Comparison of ENCODE assay signal across 1 cellular context in the genomic region with DNA sequence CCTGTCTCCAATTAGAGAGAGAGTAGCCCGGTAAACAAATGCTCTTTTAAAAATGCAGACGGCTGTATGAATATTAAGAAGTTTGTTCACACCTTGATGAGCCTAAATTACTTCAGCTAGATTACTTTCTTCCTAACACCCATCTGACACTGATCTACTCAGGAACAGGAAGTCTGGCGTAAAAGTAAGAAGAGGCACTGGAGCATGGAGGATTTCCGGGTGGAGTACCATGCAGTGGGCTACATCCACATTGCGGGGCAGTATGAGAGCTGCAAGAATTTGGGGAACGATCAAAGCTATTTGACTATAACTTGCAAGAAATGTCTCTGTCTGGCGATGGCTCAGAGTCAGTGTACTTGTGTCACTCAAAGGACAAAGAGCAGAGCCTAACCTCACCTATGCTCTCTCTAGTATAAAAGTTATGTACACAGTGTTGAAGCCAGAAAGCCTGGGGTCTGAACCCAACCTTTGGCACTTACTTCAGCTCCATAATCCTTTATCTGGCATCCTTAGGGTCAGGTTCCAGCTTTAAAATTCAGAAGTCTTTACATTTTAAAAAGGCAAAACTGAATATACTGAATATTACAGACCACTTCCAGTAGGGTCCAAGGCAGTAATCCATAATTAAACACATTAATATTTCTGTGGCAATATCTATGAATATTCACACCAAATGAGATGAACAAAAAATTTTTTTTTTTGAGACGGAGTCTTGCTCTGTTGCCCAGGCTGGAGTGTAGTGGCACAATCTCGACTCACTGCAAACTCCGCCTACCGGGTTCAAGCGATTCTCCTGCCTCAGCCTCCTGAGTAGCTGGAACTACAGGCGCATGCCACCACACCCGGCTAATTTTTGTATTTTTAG.
A peak's percentile ranks its signal among the peaks of the same experiment; 100 is the strongest.
TF ChIP-seq lines count a peak whose summit lies in the region.

No MANE protein-coding gene starts in this region.

TF ChIP-seq in HepG2, 621 proteins besides CTCF, POLR2A, EP300 and RAD21 (continued from another document and continues in another):
- TF ChIP-seq, protein P1, sequence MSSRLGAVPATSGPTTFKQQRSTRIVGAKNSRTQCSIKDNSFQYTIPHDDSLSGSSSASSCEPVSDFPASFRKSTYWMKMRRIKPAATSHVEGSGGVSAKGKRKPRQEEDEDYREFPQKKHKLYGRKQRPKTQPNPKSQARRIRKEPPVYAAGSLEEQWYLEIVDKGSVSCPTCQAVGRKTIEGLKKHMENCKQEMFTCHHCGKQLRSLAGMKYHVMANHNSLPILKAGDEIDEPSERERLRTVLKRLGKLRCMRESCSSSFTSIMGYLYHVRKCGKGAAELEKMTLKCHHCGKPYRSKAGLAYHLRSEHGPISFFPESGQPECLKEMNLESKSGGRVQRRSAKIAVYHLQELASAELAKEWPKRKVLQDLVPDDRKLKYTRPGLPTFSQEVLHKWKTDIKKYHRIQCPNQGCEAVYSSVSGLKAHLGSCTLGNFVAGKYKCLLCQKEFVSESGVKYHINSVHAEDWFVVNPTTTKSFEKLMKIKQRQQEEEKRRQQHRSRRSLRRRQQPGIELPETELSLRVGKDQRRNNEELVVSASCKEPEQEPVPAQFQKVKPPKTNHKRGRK (CRISPR knock-in tag; IDR thresholded peaks at IDR 0.05): no peak
- TF ChIP-seq SAFB2 (CRISPR knock-in tag; IDR thresholded peaks at IDR 0.05; ENCODE audit: borderline replicate concordance, low read depth) (no peak), ZFP1 (CRISPR knock-in tag; IDR thresholded peaks at IDR 0.05) (no peak), BORCS8-MEF2B (CRISPR knock-in tag; IDR thresholded peaks at IDR 0.05) (no peak), YY1 (IDR thresholded peaks at IDR 0.05; ENCODE audit: insufficient read depth, insufficient replicate concordance, low read depth, low read length) (no peak), MBNL3 (CRISPR knock-in tag; conservative IDR thresholded peaks at IDR 0.05) (no peak), HDAC1 (CRISPR knock-in tag; IDR thresholded peaks at IDR 0.05) (no peak), NR3C1 (CRISPR knock-in tag; IDR thresholded peaks at IDR 0.05) (no peak), ZNF7 (CRISPR knock-in tag; IDR thresholded peaks at IDR 0.05) (no peak), YEATS4 (CRISPR knock-in tag; IDR thresholded peaks at IDR 0.05; ENCODE audit: borderline replicate concordance) (no peak), ZNF343 (CRISPR knock-in tag; IDR thresholded peaks at IDR 0.05) (no peak), RARG (CRISPR knock-in tag; IDR thresholded peaks at IDR 0.05; ENCODE audit: low read depth) (no peak), SP1 (IDR thresholded peaks at IDR 0.05) (no peak), SP1 (CRISPR knock-in tag; IDR thresholded peaks at IDR 0.05) (no peak), ZC3H13 (CRISPR knock-in tag; IDR thresholded peaks at IDR 0.05) (no peak), TOE1 (CRISPR knock-in tag; IDR thresholded peaks at IDR 0.05) (no peak), ZNF326 (CRISPR knock-in tag; IDR thresholded peaks at IDR 0.05; ENCODE audit: borderline replicate concordance) (no peak)
- TF ChIP-seq, protein P2, sequence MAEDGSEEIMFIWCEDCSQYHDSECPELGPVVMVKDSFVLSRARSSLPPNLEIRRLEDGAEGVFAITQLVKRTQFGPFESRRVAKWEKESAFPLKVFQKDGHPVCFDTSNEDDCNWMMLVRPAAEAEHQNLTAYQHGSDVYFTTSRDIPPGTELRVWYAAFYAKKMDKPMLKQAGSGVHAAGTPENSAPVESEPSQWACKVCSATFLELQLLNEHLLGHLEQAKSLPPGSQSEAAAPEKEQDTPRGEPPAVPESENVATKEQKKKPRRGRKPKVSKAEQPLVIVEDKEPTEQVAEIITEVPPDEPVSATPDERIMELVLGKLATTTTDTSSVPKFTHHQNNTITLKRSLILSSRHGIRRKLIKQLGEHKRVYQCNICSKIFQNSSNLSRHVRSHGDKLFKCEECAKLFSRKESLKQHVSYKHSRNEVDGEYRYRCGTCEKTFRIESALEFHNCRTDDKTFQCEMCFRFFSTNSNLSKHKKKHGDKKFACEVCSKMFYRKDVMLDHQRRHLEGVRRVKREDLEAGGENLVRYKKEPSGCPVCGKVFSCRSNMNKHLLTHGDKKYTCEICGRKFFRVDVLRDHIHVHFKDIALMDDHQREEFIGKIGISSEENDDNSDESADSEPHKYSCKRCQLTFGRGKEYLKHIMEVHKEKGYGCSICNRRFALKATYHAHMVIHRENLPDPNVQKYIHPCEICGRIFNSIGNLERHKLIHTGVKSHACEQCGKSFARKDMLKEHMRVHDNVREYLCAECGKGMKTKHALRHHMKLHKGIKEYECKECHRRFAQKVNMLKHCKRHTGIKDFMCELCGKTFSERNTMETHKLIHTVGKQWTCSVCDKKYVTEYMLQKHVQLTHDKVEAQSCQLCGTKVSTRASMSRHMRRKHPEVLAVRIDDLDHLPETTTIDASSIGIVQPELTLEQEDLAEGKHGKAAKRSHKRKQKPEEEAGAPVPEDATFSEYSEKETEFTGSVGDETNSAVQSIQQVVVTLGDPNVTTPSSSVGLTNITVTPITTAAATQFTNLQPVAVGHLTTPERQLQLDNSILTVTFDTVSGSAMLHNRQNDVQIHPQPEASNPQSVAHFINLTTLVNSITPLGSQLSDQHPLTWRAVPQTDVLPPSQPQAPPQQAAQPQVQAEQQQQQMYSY (CRISPR knock-in tag; IDR thresholded peaks at IDR 0.05): no peak
- TF ChIP-seq, protein P3, sequence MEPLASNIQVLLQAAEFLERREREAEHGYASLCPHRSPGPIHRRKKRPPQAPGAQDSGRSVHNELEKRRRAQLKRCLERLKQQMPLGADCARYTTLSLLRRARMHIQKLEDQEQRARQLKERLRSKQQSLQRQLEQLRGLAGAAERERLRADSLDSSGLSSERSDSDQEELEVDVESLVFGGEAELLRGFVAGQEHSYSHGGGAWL (CRISPR knock-in tag; IDR thresholded peaks at IDR 0.05): no peak
- TF ChIP-seq, protein P4, sequence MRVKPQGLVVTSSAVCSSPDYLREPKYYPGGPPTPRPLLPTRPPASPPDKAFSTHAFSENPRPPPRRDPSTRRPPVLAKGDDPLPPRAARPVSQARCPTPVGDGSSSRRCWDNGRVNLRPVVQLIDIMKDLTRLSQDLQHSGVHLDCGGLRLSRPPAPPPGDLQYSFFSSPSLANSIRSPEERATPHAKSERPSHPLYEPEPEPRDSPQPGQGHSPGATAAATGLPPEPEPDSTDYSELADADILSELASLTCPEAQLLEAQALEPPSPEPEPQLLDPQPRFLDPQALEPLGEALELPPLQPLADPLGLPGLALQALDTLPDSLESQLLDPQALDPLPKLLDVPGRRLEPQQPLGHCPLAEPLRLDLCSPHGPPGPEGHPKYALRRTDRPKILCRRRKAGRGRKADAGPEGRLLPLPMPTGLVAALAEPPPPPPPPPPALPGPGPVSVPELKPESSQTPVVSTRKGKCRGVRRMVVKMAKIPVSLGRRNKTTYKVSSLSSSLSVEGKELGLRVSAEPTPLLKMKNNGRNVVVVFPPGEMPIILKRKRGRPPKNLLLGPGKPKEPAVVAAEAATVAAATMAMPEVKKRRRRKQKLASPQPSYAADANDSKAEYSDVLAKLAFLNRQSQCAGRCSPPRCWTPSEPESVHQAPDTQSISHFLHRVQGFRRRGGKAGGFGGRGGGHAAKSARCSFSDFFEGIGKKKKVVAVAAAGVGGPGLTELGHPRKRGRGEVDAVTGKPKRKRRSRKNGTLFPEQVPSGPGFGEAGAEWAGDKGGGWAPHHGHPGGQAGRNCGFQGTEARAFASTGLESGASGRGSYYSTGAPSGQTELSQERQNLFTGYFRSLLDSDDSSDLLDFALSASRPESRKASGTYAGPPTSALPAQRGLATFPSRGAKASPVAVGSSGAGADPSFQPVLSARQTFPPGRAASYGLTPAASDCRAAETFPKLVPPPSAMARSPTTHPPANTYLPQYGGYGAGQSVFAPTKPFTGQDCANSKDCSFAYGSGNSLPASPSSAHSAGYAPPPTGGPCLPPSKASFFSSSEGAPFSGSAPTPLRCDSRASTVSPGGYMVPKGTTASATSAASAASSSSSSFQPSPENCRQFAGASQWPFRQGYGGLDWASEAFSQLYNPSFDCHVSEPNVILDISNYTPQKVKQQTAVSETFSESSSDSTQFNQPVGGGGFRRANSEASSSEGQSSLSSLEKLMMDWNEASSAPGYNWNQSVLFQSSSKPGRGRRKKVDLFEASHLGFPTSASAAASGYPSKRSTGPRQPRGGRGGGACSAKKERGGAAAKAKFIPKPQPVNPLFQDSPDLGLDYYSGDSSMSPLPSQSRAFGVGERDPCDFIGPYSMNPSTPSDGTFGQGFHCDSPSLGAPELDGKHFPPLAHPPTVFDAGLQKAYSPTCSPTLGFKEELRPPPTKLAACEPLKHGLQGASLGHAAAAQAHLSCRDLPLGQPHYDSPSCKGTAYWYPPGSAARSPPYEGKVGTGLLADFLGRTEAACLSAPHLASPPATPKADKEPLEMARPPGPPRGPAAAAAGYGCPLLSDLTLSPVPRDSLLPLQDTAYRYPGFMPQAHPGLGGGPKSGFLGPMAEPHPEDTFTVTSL (CRISPR knock-in tag; IDR thresholded peaks at IDR 0.05; ENCODE audit: borderline replicate concordance): no peak
- TF ChIP-seq, protein P5, sequence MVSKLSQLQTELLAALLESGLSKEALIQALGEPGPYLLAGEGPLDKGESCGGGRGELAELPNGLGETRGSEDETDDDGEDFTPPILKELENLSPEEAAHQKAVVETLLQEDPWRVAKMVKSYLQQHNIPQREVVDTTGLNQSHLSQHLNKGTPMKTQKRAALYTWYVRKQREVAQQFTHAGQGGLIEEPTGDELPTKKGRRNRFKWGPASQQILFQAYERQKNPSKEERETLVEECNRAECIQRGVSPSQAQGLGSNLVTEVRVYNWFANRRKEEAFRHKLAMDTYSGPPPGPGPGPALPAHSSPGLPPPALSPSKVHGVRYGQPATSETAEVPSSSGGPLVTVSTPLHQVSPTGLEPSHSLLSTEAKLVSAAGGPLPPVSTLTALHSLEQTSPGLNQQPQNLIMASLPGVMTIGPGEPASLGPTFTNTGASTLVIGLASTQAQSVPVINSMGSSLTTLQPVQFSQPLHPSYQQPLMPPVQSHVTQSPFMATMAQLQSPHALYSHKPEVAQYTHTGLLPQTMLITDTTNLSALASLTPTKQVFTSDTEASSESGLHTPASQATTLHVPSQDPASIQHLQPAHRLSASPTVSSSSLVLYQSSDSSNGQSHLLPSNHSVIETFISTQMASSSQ (IDR thresholded peaks at IDR 0.05; ENCODE audit: low read depth): 0 out of 2 replicates have a peak, but pooled peaks have one; percentile 30
- TF ChIP-seq, protein P5 (CRISPR knock-in tag; IDR thresholded peaks at IDR 0.05; ENCODE audit: borderline replicate concordance): no peak
- TF ChIP-seq, protein P6, sequence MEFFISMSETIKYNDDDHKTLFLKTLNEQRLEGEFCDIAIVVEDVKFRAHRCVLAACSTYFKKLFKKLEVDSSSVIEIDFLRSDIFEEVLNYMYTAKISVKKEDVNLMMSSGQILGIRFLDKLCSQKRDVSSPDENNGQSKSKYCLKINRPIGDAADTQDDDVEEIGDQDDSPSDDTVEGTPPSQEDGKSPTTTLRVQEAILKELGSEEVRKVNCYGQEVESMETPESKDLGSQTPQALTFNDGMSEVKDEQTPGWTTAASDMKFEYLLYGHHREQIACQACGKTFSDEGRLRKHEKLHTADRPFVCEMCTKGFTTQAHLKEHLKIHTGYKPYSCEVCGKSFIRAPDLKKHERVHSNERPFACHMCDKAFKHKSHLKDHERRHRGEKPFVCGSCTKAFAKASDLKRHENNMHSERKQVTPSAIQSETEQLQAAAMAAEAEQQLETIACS (CRISPR knock-in tag; IDR thresholded peaks at IDR 0.05): no peak
- TF ChIP-seq, protein P7, sequence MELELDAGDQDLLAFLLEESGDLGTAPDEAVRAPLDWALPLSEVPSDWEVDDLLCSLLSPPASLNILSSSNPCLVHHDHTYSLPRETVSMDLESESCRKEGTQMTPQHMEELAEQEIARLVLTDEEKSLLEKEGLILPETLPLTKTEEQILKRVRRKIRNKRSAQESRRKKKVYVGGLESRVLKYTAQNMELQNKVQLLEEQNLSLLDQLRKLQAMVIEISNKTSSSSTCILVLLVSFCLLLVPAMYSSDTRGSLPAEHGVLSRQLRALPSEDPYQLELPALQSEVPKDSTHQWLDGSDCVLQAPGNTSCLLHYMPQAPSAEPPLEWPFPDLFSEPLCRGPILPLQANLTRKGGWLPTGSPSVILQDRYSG (CRISPR knock-in tag; IDR thresholded peaks at IDR 0.05): no peak
- TF ChIP-seq, protein P8, sequence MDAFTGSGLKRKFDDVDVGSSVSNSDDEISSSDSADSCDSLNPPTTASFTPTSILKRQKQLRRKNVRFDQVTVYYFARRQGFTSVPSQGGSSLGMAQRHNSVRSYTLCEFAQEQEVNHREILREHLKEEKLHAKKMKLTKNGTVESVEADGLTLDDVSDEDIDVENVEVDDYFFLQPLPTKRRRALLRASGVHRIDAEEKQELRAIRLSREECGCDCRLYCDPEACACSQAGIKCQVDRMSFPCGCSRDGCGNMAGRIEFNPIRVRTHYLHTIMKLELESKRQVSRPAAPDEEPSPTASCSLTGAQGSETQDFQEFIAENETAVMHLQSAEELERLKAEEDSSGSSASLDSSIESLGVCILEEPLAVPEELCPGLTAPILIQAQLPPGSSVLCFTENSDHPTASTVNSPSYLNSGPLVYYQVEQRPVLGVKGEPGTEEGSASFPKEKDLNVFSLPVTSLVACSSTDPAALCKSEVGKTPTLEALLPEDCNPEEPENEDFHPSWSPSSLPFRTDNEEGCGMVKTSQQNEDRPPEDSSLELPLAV (CRISPR knock-in tag; conservative IDR thresholded peaks at IDR 0.05; ENCODE audit: low read depth): no peak
- TF ChIP-seq, protein P9, sequence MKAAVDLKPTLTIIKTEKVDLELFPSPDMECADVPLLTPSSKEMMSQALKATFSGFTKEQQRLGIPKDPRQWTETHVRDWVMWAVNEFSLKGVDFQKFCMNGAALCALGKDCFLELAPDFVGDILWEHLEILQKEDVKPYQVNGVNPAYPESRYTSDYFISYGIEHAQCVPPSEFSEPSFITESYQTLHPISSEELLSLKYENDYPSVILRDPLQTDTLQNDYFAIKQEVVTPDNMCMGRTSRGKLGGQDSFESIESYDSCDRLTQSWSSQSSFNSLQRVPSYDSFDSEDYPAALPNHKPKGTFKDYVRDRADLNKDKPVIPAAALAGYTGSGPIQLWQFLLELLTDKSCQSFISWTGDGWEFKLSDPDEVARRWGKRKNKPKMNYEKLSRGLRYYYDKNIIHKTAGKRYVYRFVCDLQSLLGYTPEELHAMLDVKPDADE (CRISPR knock-in tag; IDR thresholded peaks at IDR 0.05): no peak
- TF ChIP-seq, protein P10, sequence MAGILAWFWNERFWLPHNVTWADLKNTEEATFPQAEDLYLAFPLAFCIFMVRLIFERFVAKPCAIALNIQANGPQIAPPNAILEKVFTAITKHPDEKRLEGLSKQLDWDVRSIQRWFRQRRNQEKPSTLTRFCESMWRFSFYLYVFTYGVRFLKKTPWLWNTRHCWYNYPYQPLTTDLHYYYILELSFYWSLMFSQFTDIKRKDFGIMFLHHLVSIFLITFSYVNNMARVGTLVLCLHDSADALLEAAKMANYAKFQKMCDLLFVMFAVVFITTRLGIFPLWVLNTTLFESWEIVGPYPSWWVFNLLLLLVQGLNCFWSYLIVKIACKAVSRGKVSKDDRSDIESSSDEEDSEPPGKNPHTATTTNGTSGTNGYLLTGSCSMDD (CRISPR knock-in tag; IDR thresholded peaks at IDR 0.05): no peak
